9 cellular contexts compared by ENCODE assay signal in the genomic region with DNA sequence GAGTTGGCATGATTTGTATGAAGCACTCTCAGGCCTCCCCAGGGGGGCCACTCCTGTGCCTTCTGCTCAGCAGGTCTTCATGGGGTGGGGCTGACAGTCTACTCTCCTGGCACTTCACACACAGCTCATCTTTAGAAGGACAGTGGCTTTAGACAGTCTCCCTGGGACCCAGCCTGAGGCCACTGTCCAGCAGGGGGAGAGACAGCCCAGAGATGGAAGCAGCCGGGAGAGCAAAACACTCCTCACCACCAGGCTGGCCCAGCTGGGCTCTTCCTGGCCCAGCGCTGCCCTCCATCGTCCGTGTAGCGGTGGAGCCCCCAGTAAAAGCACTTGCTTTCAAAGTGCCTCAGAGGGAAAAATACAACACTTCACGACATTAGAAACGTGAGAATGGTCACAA.
DNase-seq lines count a peak whose midpoint lies in the region; ATAC-seq and TF ChIP-seq lines count a peak whose summit lies in the region.
"Had no signal": no experiment of that assay in that cellular context is flagged by ENCODE, and none has a peak within 500 bp of the region (broad histone marks: within the 10 kb centered on the region; RNA-seq: fewer than 3 reads in every experiment).

No MANE protein-coding gene starts in this region.

- intact Hi-C loops in psoas muscle (cut with DNase I), result loop anchor here in 1 of 2 donors (5.0 kb wide), 1 partner anchor 110 kb away; no protein-coding TSS in a partner anchor

- TF ChIP-seq CTCF in GM23338 (conservative IDR thresholded peaks at IDR 0.05; ENCODE audit: low read depth in 2 of 2), result peak; percentile 60 to 82
- peak; percentile 13 for TF ChIP-seq CTCF in epithelial cell of esophagus (IDR thresholded peaks at IDR 0.05; ENCODE audit: insufficient read depth, low read depth, low read length, missing control alignments)
- TF ChIP-seq CTCF in psoas muscle (IDR thresholded peaks at IDR 0.05), result peak; percentile 36

- H3K36me3 ChIP-seq in GM23338 (ENCODE audit: insufficient read depth), result no peaks in the 10 kb centered on the region
- H3K36me3 ChIP-seq in psoas muscle (ENCODE audit: insufficient read depth in 1 of 2, low read depth in 1 of 2), result no peaks in the 10 kb centered on the region

- H3K4me1 Mint-ChIP-seq in GM23338, result peaks cover 10% of the 10 kb centered on the region
- H3K4me1 Mint-ChIP-seq: immature natural killer cell had no signal

- H3F3A ChIP-seq in GM23338 (replicated peaks; ENCODE audit: low read depth), result no peaks in the 10 kb centered on the region

- H2AFZ ChIP-seq in GM23338, result no peak overlapping the region

- peaks cover 7% of the 10 kb centered on the region; the same call in 2 of the 3 replicates for H3K9me3 Mint-ChIP-seq in GM23338

- H4K20me1 ChIP-seq in GM23338 (replicated peaks; ENCODE audit: insufficient read depth), result no peaks in the 10 kb centered on the region

- WGBS in psoas muscle, 3 donors, result 23 to 37% (median 35%) methylated on average over 7 of the region's 7 CpGs

- H3K27ac ChIP-seq in GM23338 (ENCODE audit: low read depth) (no peak overlapping the region), psoas muscle (no peak overlapping the region)

- H3K27ac Mint-ChIP-seq in GM23338, result no peak overlapping the region
- H3K27ac Mint-ChIP-seq: immature natural killer cell had no signal

- ATAC-seq in GM23338 (peak; percentile 98), psoas muscle (peak in 2 of 4 donors; percentile 31 to 40), HG03196 (IDR thresholded peaks at IDR 0.05; ENCODE audit: unreplicated experiment) (no peak)

- DNase-seq in GM23338 (ENCODE audit: low spot score) (peak; percentile 77), NCI-H524 treated with DMSO at 0.1 percent for 48 hours (lab: John Stamatoyannopoulos, UW) (peak; percentile 82), epithelial cell of esophagus (ENCODE audit: low read depth) (no peak), psoas muscle (no peak), epidermal melanocyte (ENCODE audit: insufficient read length, low spot score) (no peak)
- DNase-seq in activated CD8-positive, alpha-beta memory T cell treated with anti-CD3 and anti-CD28 coated beads, Interleukin-2, amount 50 U/mL, for 48 hours, result no peak
- DNase-seq: immature natural killer cell; stimulated activated CD4-positive, alpha-beta T cell treated with anti-CD3 and anti-CD28 coated beads, Interleukin-1b, Interleukin-23, amount 100 ng/mL, for 48 hours had no signal

- no peak overlapping the region for H3K4me3 ChIP-seq in GM23338
- no peak overlapping the region for H3K4me3 ChIP-seq in epithelial cell of esophagus (ENCODE audit: low read length)
- H3K4me3 ChIP-seq in psoas muscle, result no peak overlapping the region

- H3K79me2 ChIP-seq in GM23338 (replicated peaks; ENCODE audit: insufficient read depth), result no peaks in the 10 kb centered on the region

- no peak overlapping the region for H3K4me3 Mint-ChIP-seq in GM23338
- H3K4me3 Mint-ChIP-seq: immature natural killer cell had no signal

- H3K4me2 ChIP-seq in GM23338, result no peak overlapping the region

- H3K9me3 ChIP-seq in psoas muscle, result peaks cover 4% of the 10 kb centered on the region

- H3K27me3 Mint-ChIP-seq in GM23338 (ENCODE audit: insufficient read depth, low read depth, poor library complexity), result peaks cover 9% of the 10 kb centered on the region

- H3K27me3 ChIP-seq in GM23338 (ENCODE audit: insufficient read depth) (0 out of 2 replicates have a peak, but pooled peaks cover 2% of the 10 kb centered on the region), psoas muscle (ENCODE audit: insufficient read depth in 3 of 3, low read length in 2 of 3) (peaks cover 0 to 3% (median 0%) of the 10 kb centered on the region in 3 donors)

- H3K36me3 Mint-ChIP-seq in GM23338 (ENCODE audit: low read depth), result no peaks in the 10 kb centered on the region
- H3K36me3 Mint-ChIP-seq: immature natural killer cell had no signal

- H3K4me1 ChIP-seq in GM23338 (ENCODE audit: insufficient read depth), result 0 out of 2 replicates have a peak, but pooled peaks cover 9% of the 10 kb centered on the region
- H3K4me1 ChIP-seq in psoas muscle, result no peaks in the 10 kb centered on the region

- no peaks in the 10 kb centered on the region for H3K9me2 ChIP-seq in GM23338 (ENCODE audit: insufficient read depth)

TF ChIP-seq in GM23338, 12 proteins besides CTCF, POLR2A, EP300 and RAD21 (continues in another document):
- TF ChIP-seq STAT1 (IDR thresholded peaks at IDR 0.05; ENCODE audit: unreplicated experiment) (no peak), ZNF331 (CRISPR knock-in tag; IDR thresholded peaks at IDR 0.05; ENCODE audit: low read depth) (no peak), JUNB (IDR thresholded peaks at IDR 0.05; ENCODE audit: unreplicated experiment) (no peak), NANOG (IDR thresholded peaks at IDR 0.05; ENCODE audit: borderline replicate concordance) (no peak), ZNF114 (CRISPR knock-in tag; IDR thresholded peaks at IDR 0.05) (no peak), EZH2phosphoT487 (IDR thresholded peaks at IDR 0.05; ENCODE audit: unreplicated experiment) (no peak), POLR2AphosphoS5 (IDR thresholded peaks at IDR 0.05; ENCODE audit: low read depth) (no peak), EZH2 (IDR thresholded peaks at IDR 0.05; ENCODE audit: low read depth, unreplicated experiment) (no peak)
- TF ChIP-seq, protein P1, sequence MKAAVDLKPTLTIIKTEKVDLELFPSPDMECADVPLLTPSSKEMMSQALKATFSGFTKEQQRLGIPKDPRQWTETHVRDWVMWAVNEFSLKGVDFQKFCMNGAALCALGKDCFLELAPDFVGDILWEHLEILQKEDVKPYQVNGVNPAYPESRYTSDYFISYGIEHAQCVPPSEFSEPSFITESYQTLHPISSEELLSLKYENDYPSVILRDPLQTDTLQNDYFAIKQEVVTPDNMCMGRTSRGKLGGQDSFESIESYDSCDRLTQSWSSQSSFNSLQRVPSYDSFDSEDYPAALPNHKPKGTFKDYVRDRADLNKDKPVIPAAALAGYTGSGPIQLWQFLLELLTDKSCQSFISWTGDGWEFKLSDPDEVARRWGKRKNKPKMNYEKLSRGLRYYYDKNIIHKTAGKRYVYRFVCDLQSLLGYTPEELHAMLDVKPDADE (IDR thresholded peaks at IDR 0.05), result no peak
- TF ChIP-seq, protein P2, sequence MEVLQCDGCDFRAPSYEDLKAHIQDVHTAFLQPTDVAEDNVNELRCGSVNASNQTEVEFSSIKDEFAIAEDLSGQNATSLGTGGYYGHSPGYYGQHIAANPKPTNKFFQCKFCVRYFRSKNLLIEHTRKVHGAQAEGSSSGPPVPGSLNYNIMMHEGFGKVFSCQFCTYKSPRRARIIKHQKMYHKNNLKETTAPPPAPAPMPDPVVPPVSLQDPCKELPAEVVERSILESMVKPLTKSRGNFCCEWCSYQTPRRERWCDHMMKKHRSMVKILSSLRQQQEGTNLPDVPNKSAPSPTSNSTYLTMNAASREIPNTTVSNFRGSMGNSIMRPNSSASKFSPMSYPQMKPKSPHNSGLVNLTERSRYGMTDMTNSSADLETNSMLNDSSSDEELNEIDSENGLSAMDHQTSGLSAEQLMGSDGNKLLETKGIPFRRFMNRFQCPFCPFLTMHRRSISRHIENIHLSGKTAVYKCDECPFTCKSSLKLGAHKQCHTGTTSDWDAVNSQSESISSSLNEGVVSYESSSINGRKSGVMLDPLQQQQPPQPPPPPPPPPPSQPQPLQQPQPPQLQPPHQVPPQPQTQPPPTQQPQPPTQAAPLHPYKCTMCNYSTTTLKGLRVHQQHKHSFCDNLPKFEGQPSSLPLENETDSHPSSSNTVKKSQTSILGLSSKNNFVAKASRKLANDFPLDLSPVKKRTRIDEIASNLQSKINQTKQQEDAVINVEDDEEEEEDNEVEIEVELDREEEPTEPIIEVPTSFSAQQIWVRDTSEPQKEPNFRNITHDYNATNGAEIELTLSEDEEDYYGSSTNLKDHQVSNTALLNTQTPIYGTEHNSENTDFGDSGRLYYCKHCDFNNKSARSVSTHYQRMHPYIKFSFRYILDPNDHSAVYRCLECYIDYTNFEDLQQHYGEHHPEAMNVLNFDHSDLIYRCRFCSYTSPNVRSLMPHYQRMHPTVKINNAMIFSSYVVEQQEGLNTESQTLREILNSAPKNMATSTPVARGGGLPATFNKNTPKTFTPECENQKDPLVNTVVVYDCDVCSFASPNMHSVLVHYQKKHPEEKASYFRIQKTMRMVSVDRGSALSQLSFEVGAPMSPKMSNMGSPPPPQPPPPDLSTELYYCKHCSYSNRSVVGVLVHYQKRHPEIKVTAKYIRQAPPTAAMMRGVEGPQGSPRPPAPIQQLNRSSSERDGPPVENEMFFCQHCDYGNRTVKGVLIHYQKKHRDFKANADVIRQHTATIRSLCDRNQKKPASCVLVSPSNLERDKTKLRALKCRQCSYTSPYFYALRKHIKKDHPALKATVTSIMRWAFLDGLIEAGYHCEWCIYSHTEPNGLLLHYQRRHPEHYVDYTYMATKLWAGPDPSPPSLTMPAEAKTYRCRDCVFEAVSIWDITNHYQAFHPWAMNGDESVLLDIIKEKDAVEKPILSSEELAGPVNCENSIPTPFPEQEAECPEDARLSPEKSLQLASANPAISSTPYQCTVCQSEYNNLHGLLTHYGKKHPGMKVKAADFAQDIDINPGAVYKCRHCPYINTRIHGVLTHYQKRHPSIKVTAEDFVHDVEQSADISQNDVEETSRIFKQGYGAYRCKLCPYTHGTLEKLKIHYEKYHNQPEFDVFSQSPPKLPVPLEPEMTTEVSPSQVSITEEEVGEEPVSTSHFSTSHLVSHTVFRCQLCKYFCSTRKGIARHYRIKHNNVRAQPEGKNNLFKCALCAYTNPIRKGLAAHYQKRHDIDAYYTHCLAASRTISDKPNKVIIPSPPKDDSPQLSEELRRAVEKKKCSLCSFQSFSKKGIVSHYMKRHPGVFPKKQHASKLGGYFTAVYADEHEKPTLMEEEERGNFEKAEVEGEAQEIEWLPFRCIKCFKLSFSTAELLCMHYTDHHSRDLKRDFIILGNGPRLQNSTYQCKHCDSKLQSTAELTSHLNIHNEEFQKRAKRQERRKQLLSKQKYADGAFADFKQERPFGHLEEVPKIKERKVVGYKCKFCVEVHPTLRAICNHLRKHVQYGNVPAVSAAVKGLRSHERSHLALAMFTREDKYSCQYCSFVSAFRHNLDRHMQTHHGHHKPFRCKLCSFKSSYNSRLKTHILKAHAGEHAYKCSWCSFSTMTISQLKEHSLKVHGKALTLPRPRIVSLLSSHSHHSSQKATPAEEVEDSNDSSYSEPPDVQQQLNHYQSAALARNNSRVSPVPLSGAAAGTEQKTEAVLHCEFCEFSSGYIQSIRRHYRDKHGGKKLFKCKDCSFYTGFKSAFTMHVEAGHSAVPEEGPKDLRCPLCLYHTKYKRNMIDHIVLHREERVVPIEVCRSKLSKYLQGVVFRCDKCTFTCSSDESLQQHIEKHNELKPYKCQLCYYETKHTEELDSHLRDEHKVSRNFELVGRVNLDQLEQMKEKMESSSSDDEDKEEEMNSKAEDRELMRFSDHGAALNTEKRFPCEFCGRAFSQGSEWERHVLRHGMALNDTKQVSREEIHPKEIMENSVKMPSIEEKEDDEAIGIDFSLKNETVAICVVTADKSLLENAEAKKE (CRISPR knock-in tag; IDR thresholded peaks at IDR 0.05), result no peak

Comparison
In these comparisons a context has a peak if more than half of its experiments do, and no peak if none do; other contexts are left out.
1. DNase-seq: peak in GM23338 (single experiment) and NCI-H524 treated with DMSO at 0.1 percent for 48 hours (single experiment); none in epithelial cell of esophagus (single experiment), psoas muscle (0 of 2), epidermal melanocyte (single experiment) and activated CD8-positive, alpha-beta memory T cell treated with anti-CD3 and anti-CD28 coated beads, Interleukin-2, amount 50 U/mL, for 48 hours (single experiment).
2. CTCF ChIP-seq: peak in every context shown above with its lines; median percentile 71 in GM23338; 36 in psoas muscle; 13 in epithelial cell of esophagus.